10 cellular contexts compared by ENCODE assay signal in genomic region chr6:152117156-152118129, GRCh38.
DNase-seq lines count a peak whose midpoint lies in the region; ATAC-seq and TF ChIP-seq lines count a peak whose summit lies in the region.
"Had no signal": no experiment of that assay in that cellular context is flagged by ENCODE, and none has a peak within 500 bp of the region (broad histone marks: within the 10 kb centered on the region; RNA-seq: fewer than 3 reads in every experiment).

No MANE protein-coding gene starts in this region.

- no peaks in the 10 kb centered on the region for H3K9me2 ChIP-seq in GM23248 (ENCODE audit: insufficient read depth)

- POLR2A ChIA-PET in CD4-positive, alpha-beta T cell (lab: Charles Lee) = interaction anchor here (0.6 kb wide), 1 partner anchor 846 kb away, joined by 3 read pairs; no protein-coding TSS in a partner anchor

- no peaks in the 10 kb centered on the region for H3K9me3 ChIP-seq in CD4-positive, alpha-beta T cell (ENCODE audit: control insufficient read depth, low read length)
- no peaks in the 10 kb centered on the region for H3K9me3 ChIP-seq in endocrine pancreas (ENCODE audit: control insufficient read depth, low read length)
- no peaks in the 10 kb centered on the region for H3K9me3 ChIP-seq in GM23248 (ENCODE audit: low read depth)
- no peaks in the 10 kb centered on the region for H3K9me3 ChIP-seq in thyroid gland

- H3F3A ChIP-seq in GM23248 (ENCODE audit: insufficient read depth) = no peaks in the 10 kb centered on the region

- H3K9ac ChIP-seq in endocrine pancreas (ENCODE audit: control insufficient read depth, insufficient read depth, low read length) (no peak overlapping the region), GM23248 (no peak overlapping the region)

- no peaks in the 10 kb centered on the region for H3K27me3 Mint-ChIP-seq in CD4-positive, alpha-beta T cell

- peaks cover 2% of the 10 kb centered on the region for H3K36me3 ChIP-seq in endocrine pancreas (ENCODE audit: control insufficient read depth, insufficient read depth, low read length)
- peaks cover 22% of the 10 kb centered on the region for H3K36me3 ChIP-seq in GM23248 (ENCODE audit: low read depth)
- peaks cover 24 to 28% of the 10 kb centered on the region in 2 donors for H3K36me3 ChIP-seq in thyroid gland

- H3K79me2 ChIP-seq in GM23248 (ENCODE audit: insufficient read depth) = no peaks in the 10 kb centered on the region

- no peak overlapping the region for H3K4me3 Mint-ChIP-seq in CD4-positive, alpha-beta T cell

- in situ Hi-C loops in GM23248 (cut with MboI) = no loop called here

- WGBS in GM23248 (ENCODE audit: low coverage in 1 of 2, low lambda C conversion rate in 2 of 2, missing lambda C conversion rate in 2 of 2), 2 experiments = 67 to 70% methylated on average over 9 of the region's 9 CpGs
- 85% methylated on average over 9 of the region's 9 CpGs for WGBS in thyroid gland, 2 donors

- H3K4me2 ChIP-seq in GM23248 (ENCODE audit: unreplicated experiment) = no peak overlapping the region

- no peak for TF ChIP-seq CTCF in CD4-positive, alpha-beta T cell (IDR thresholded peaks at IDR 0.05)
- TF ChIP-seq CTCF in thyroid gland (IDR thresholded peaks at IDR 0.05) = no peak

- no peaks in the 10 kb centered on the region for H4K20me1 ChIP-seq in GM23248 (ENCODE audit: insufficient read depth)

- H3K4me1 ChIP-seq in endocrine pancreas (ENCODE audit: control insufficient read depth, insufficient read depth, low read length) = no peaks in the 10 kb centered on the region
- no peaks in the 10 kb centered on the region for H3K4me1 ChIP-seq in GM23248 (ENCODE audit: insufficient read depth)
- no peaks in the 10 kb centered on the region for H3K4me1 ChIP-seq in thyroid gland

- H3K9me3 Mint-ChIP-seq in CD4-positive, alpha-beta T cell = peaks cover 2% of the 10 kb centered on the region

- CTCF ChIA-PET in CD4-positive, alpha-beta T cell (lab: Charles Lee) = no interaction called here

- no peak overlapping the region for H2AFZ ChIP-seq in GM23248

- H3K4me3 ChIP-seq in endocrine pancreas (ENCODE audit: control insufficient read depth, insufficient read depth, low read length) (peak overlapping the region; percentile 31), GM23248 (no peak overlapping the region), thyroid gland (replicated peaks in 1 of 3) (no peak overlapping the region)

- intact Hi-C loops in CD4-positive, alpha-beta T cell (cut with DNase I, micrococcal nuclease) = no loop called here
- intact Hi-C loops in thyroid gland (cut with DNase I) = no loop called here

- no peak overlapping the region for H3K27ac ChIP-seq in CD4-positive, alpha-beta T cell (ENCODE audit: low read depth, low read length)
- H3K27ac ChIP-seq in GM23248 (no peak overlapping the region), thyroid gland (no peak overlapping the region)

- TF ChIP-seq POLR2A in thyroid gland (IDR thresholded peaks at IDR 0.05) = no peak

- DNase-seq in CD4-positive, alpha-beta T cell = no peak
- DNase-seq in NCI-H2196 (lab: John Stamatoyannopoulos, UW; ENCODE audit: unreplicated experiment) (no peak), GM23248 (no peak), thyroid gland (no peak)
- DNase-seq: foreskin melanocyte, IMR-90 had no signal

- no peaks in the 10 kb centered on the region for H3K27me3 ChIP-seq in CD4-positive, alpha-beta T cell (ENCODE audit: control insufficient read depth, insufficient read depth, low read length)
- H3K27me3 ChIP-seq in endocrine pancreas (ENCODE audit: control insufficient read depth, insufficient read depth, low read length) (no peaks in the 10 kb centered on the region), GM23248 (replicated peaks; ENCODE audit: insufficient read depth) (no peaks in the 10 kb centered on the region), thyroid gland (no peaks in the 10 kb centered on the region)

- peak overlapping the region; percentile 36 for H3K27ac Mint-ChIP-seq in CD4-positive, alpha-beta T cell

- H3K4me1 Mint-ChIP-seq in CD4-positive, alpha-beta T cell (ENCODE audit: low read depth) = peaks cover 16% of the 10 kb centered on the region

- H3K36me3 Mint-ChIP-seq in CD4-positive, alpha-beta T cell (ENCODE audit: low read depth) = peaks cover 41% of the 10 kb centered on the region

- no peak for ATAC-seq in CD4-positive, alpha-beta T cell (ENCODE audit: poor library complexity)
- ATAC-seq in GM19397 (IDR thresholded peaks at IDR 0.05; ENCODE audit: unreplicated experiment) = peak; percentile 52
- peak; percentile 84 for ATAC-seq in HG03045 (IDR thresholded peaks at IDR 0.05; ENCODE audit: unreplicated experiment)
- no peak for ATAC-seq in esophagus mucosa

Comparison
In these comparisons a context has a peak if more than half of its experiments do, and no peak if none do; other contexts are left out.
1. ATAC-seq: peak in GM19397 (single experiment) and HG03045 (single experiment); none in CD4-positive, alpha-beta T cell (single experiment) and esophagus mucosa (single experiment).